In the genomic region with DNA sequence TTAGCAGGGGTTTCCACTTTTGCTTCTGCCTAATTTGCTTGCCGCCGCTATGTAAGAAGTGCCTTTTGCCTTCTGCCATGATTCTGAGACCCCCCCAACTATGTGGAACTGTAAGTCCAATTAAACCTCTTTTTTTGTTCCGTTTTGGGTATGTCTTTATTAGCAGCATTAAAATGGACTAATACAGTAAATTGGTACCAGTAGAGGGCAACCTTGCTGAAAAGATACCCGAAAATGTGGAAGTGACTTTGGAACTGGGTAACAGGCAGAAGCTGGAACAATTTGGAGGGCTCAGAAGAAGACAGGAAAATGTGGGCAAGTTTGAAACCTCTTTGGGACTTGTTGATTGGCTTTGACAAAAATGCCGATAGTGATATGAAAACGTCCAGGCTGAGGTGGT, we compare ENCODE assay signal across 23 cellular contexts.
DNase-seq lines count a peak whose midpoint lies in the region; ATAC-seq and TF ChIP-seq lines count a peak whose summit lies in the region.
"Had no signal": no experiment of that assay in that cellular context is flagged by ENCODE, and none has a peak within 500 bp of the region (broad histone marks: within the 10 kb centered on the region; RNA-seq: fewer than 3 reads in every experiment).

No MANE protein-coding gene starts in this region.

- peak; percentile 54 for TF ChIP-seq CTCF in DOHH2 (IDR thresholded peaks at IDR 0.05; ENCODE audit: low read depth, low read length, poor library complexity, severe bottlenecking)

- no peaks in the 10 kb centered on the region for H3K4me1 ChIP-seq in DOHH2 (ENCODE audit: control insufficient read depth, low read length)
- H3K4me1 ChIP-seq in Karpas-422 (ENCODE audit: low read length), result no peaks in the 10 kb centered on the region
- H3K4me1 ChIP-seq: vagina had no signal

- H3K4me2 ChIP-seq in DOHH2 (ENCODE audit: low read length) (no peak overlapping the region), Karpas-422 (ENCODE audit: low read depth, low read length, poor library complexity, severe bottlenecking) (no peak overlapping the region)
- H3K4me2 ChIP-seq: BLaER1 treated with 17β-estradiol and CSF1 and Interleukin-3, amounts not matched to agents 10 nM and 100 nM; smooth muscle cell had no signal

- no peak overlapping the region for H3K9ac ChIP-seq in Karpas-422 (ENCODE audit: low read length)
- H3K9ac ChIP-seq: BLaER1 treated with 17β-estradiol and CSF1 and Interleukin-3, amounts not matched to agents 10 nM and 100 nM had no signal

- no peaks in the 10 kb centered on the region for H3F3A ChIP-seq in DOHH2 (ENCODE audit: control insufficient read depth, insufficient read depth)

- H3K27ac Mint-ChIP-seq in activated T-cell treated with anti-CD3 and anti-CD28 coated beads, Interleukin-2, amount 50 U/mL, for 24 hours, result no peak overlapping the region
- H3K27ac Mint-ChIP-seq: activated B cell treated with CpG ODN at 0.5 μM for 24 hours; activated CD8-positive, alpha-beta T cell treated with anti-CD3 and anti-CD28 coated beads, Interleukin-2, amount 10 ng/mL, durations not matched to agents 7 days and 5 days; activated naive CD4-positive, alpha-beta T cell treated with anti-CD3 and anti-CD28 coated beads, Interleukin-2, amount 50 U/mL, for 72 hours; activated T-cell treated with anti-CD3 and anti-CD28 coated beads, Interleukin-2, amount 50 U/mL, for 72 hours; mesothelial cell of epicardium; nephron; T-helper 1 cell treated with Interleukin-12 subunit alpha and Interleukin-12 subunit beta and Interleukin-4 antibody, amounts not matched to agents 30 μg/mL and 1 μg/mL, for 36 hours had no signal

- H3K9me3 ChIP-seq in DOHH2 (ENCODE audit: control insufficient read depth, insufficient read depth, low read length) (peaks cover 5% of the 10 kb centered on the region; the same call in 1 of the 2 replicates), Karpas-422 (ENCODE audit: low read length) (peaks cover 3% of the 10 kb centered on the region; the same call in 1 of the 2 replicates)
- H3K9me3 ChIP-seq: vagina had no signal

- no peaks in the 10 kb centered on the region for H3K27me3 Mint-ChIP-seq in activated T-cell treated with anti-CD3 and anti-CD28 coated beads, Interleukin-2, amount 50 U/mL, for 24 hours
- H3K27me3 Mint-ChIP-seq: activated B cell treated with CpG ODN at 0.5 μM for 24 hours had no signal

- H4K20me1 ChIP-seq in DOHH2 (ENCODE audit: control insufficient read depth, insufficient read depth, low read depth, low read length) (no peaks in the 10 kb centered on the region), Karpas-422 (ENCODE audit: insufficient read depth, low read depth, low read length) (no peaks in the 10 kb centered on the region)
- H4K20me1 ChIP-seq: BLaER1 treated with 17β-estradiol and CSF1 and Interleukin-3, amounts not matched to agents 10 nM and 100 nM had no signal

- H3K36me3 Mint-ChIP-seq in activated T-cell treated with anti-CD3 and anti-CD28 coated beads, Interleukin-2, amount 50 U/mL, for 24 hours (ENCODE audit: low read depth), result no peaks in the 10 kb centered on the region

- H3K4me3 ChIP-seq in DOHH2 (ENCODE audit: low read length) (no peak overlapping the region), Karpas-422 (ENCODE audit: low read length) (no peak overlapping the region)
- H3K4me3 ChIP-seq: BLaER1 treated with 17β-estradiol and CSF1 and Interleukin-3, amounts not matched to agents 10 nM and 100 nM; coronary artery; smooth muscle cell; vagina had no signal

- H3K27me3 ChIP-seq in DOHH2 (ENCODE audit: control insufficient read depth, low read length), result no peaks in the 10 kb centered on the region
- no peaks in the 10 kb centered on the region for H3K27me3 ChIP-seq in Karpas-422 (ENCODE audit: low read length)
- H3K27me3 ChIP-seq: BLaER1 treated with 17β-estradiol and CSF1 and Interleukin-3, amounts not matched to agents 10 nM and 100 nM; vagina had no signal

- H3K27ac ChIP-seq in DOHH2 (ENCODE audit: low read depth, low read length), result no peak overlapping the region
- H3K27ac ChIP-seq in Karpas-422 (ENCODE audit: low read length), result no peak overlapping the region
- H3K27ac ChIP-seq: BLaER1 treated with 17β-estradiol and CSF1 and Interleukin-3, amounts not matched to agents 10 nM and 100 nM; coronary artery; vagina had no signal

- no peaks in the 10 kb centered on the region for H3K9me2 ChIP-seq in DOHH2 (replicated peaks; ENCODE audit: control insufficient read depth, low read length)
- H3K9me2 ChIP-seq in Karpas-422 (replicated peaks; ENCODE audit: insufficient read depth, low read length), result no peaks in the 10 kb centered on the region

- DNase-seq in Karpas-422 (peak; percentile 65), SK-MEL-5 (ENCODE audit: low read depth, low spot score) (peak; percentile 30), left kidney (ENCODE audit: low read depth, low spot score) (peak; percentile 1)
- DNase-seq in activated T-cell treated with anti-CD3 and anti-CD28 coated beads, Interleukin-2, amount 50 U/mL, for 24 hours, result no peak
- no peak for DNase-seq in stimulated activated CD8-positive, alpha-beta memory T cell treated with anti-CD3 and anti-CD28 coated beads, Interleukin-4, amount 100 ng/mL, for 48 hours
- DNase-seq: activated B cell treated with CpG ODN at 0.5 μM for 24 hours; activated CD8-positive, alpha-beta T cell treated with anti-CD3 and anti-CD28 coated beads, Interleukin-2, amount 10 ng/mL, durations not matched to agents 7 days and 5 days; activated T-cell treated with anti-CD3 and anti-CD28 coated beads, Interleukin-2, amount 50 U/mL, for 72 hours; DMS79; NCI-H1417; NCI-H526; posterior cingulate gyrus; stimulated activated CD4-positive, alpha-beta T cell treated with anti-CD3 and anti-CD28 coated beads, Interleukin-4, amount 100 ng/mL, for 24 hours had no signal

- no peaks in the 10 kb centered on the region for H3K4me1 Mint-ChIP-seq in activated T-cell treated with anti-CD3 and anti-CD28 coated beads, Interleukin-2, amount 50 U/mL, for 24 hours (ENCODE audit: low read depth)
- H3K4me1 Mint-ChIP-seq: activated B cell treated with CpG ODN at 0.5 μM for 24 hours, mesothelial cell of epicardium, nephron had no signal

- no peak for ATAC-seq in GM19455 (IDR thresholded peaks at IDR 0.05; ENCODE audit: unreplicated experiment)
- ATAC-seq: activated CD8-positive, alpha-beta T cell treated with anti-CD3 and anti-CD28 coated beads, Interleukin-2, amount 10 ng/mL, durations not matched to agents 7 days and 5 days; activated naive CD4-positive, alpha-beta T cell treated with anti-CD3 and anti-CD28 coated beads, Interleukin-2, amount 50 U/mL, for 72 hours; activated T-cell treated with anti-CD3 and anti-CD28 coated beads, Interleukin-2, amount 50 U/mL, for 72 hours had no signal

- H3K4me3 Mint-ChIP-seq in activated T-cell treated with anti-CD3 and anti-CD28 coated beads, Interleukin-2, amount 50 U/mL, for 24 hours, result no peak overlapping the region
- H3K4me3 Mint-ChIP-seq: activated B cell treated with CpG ODN at 0.5 μM for 24 hours; activated CD8-positive, alpha-beta T cell treated with anti-CD3 and anti-CD28 coated beads, Interleukin-2, amount 10 ng/mL, durations not matched to agents 7 days and 5 days; activated T-cell treated with anti-CD3 and anti-CD28 coated beads, Interleukin-2, amount 50 U/mL, for 72 hours; mesothelial cell of epicardium; nephron; T-helper 1 cell treated with Interleukin-12 subunit alpha and Interleukin-12 subunit beta and Interleukin-4 antibody, amounts not matched to agents 30 μg/mL and 1 μg/mL, for 36 hours had no signal

- H3K9me3 Mint-ChIP-seq in activated T-cell treated with anti-CD3 and anti-CD28 coated beads, Interleukin-2, amount 50 U/mL, for 24 hours, result peaks cover 22% of the 10 kb centered on the region

- in situ Hi-C loops in SK-MEL-5 (cut with HindIII; ENCODE audit: low pct_unique_long_range_greater_than_20kb, low sequenced_read_pairs), result no loop called here

- H2AFZ ChIP-seq in Karpas-422 (ENCODE audit: low read length), result no peak overlapping the region

- H3K79me2 ChIP-seq in DOHH2 (ENCODE audit: control insufficient read depth, low read length) (no peaks in the 10 kb centered on the region), Karpas-422 (ENCODE audit: low read length) (no peaks in the 10 kb centered on the region)

- H3K36me3 ChIP-seq in DOHH2 (ENCODE audit: control insufficient read depth, low read length) (no peaks in the 10 kb centered on the region), Karpas-422 (ENCODE audit: insufficient read depth, low read length) (no peaks in the 10 kb centered on the region)
- H3K36me3 ChIP-seq: BLaER1 treated with 17β-estradiol and CSF1 and Interleukin-3, amounts not matched to agents 10 nM and 100 nM; vagina had no signal

Comparison
In these comparisons a context has a peak if more than half of its experiments do, and no peak if none do; other contexts are left out.
1. DNase-seq: peak in Karpas-422 (single experiment), SK-MEL-5 (single experiment) and left kidney (single experiment); none in activated T-cell treated with anti-CD3 and anti-CD28 coated beads, Interleukin-2, amount 50 U/mL, for 24 hours (single experiment) and stimulated activated CD8-positive, alpha-beta memory T cell treated with anti-CD3 and anti-CD28 coated beads, Interleukin-4, amount 100 ng/mL, for 48 hours (single experiment).